ENCODE assay signal across 8 cellular contexts in the genomic region with DNA sequence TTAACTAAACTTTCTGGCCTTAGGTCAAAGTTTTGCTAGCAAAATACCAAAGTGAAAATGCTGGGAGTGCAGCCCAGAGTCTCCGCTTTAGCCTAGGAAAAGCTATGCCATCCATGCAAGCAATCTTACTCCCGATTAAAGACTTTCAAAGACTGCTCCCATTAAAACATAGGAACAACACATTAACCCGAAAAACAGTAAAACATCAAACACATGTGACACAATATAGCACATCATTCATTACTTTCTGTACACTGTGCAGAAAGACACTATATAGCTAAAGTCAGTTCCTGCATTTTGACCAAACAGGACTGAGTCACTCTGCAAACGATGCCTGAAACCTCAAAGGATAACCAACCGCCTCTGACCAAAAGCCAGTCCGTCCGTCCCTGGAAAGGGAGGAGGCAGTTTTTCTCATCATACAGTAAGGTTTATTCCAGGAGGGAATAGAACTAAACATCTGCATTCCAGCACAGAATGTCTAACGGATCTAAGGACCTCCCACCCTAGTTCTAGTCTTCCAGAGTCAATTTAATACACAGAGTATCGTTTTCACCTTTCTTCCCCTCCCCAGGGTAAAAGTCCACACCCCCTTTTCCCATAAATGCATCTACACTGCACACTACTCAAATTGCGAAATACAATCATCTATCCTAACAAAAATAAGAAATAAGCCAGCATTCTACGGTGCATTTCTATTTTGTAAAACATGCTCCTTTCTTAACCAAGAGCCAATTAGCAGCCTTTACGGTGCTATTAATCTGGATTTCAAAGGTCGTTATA. TPM values are rescaled to one million over a fixed set of nuclear protein-coding genes. Genes with fewer than 3 reads are reported as not detected.
A peak's percentile ranks its signal among the peaks of the same experiment; 100 is the strongest.
DNase-seq lines count a peak whose midpoint lies in the region; ATAC-seq and TF ChIP-seq lines count a peak whose summit lies in the region.

No MANE protein-coding gene starts in this region.

- intact Hi-C loops in sciatic nerve (cut with DNase I) = no loop called here

- peaks cover 33 to 58% (median 47%) of the 10 kb centered on the region in 11 experiments; a peak in 21 of 22 replicates for H4K20me1 ChIP-seq in BLaER1 treated with 17β-estradiol and CSF1 and Interleukin-3, amounts not matched to agents 10 nM and 100 nM
- no peaks in the 10 kb centered on the region for H4K20me1 ChIP-seq in H9 (ENCODE audit: control insufficient read depth, insufficient read depth, insufficient read length)

- TF ChIP-seq CTCF in H9 (conservative IDR thresholded peaks at IDR 0.05) = no peak
- no peak for TF ChIP-seq CTCF in neural crest cell (conservative IDR thresholded peaks at IDR 0.05)

- no peak overlapping the region for H2AK5ac ChIP-seq in H9 (ENCODE audit: insufficient read length, low read length)

- peak overlapping the region in 10 of 11 experiments; percentile 94 to 98 (median 96); a peak in 21 of 22 replicates for H3K27ac ChIP-seq in BLaER1 treated with 17β-estradiol and CSF1 and Interleukin-3, amounts not matched to agents 10 nM and 100 nM
- H3K27ac ChIP-seq in H9 (ENCODE audit: insufficient read length, low read depth, low read length) = no peak overlapping the region

- H3K27me3 Mint-ChIP-seq in H9 (ENCODE audit: low read depth) = no peaks in the 10 kb centered on the region; the same call in 1 of the 2 replicates
- H3K27me3 Mint-ChIP-seq in neural crest cell (ENCODE audit: low read depth) = no peaks in the 10 kb centered on the region

- H3K4me1 Mint-ChIP-seq in H9 (peaks cover 29 to 39% of the 10 kb centered on the region in 2 experiments), neural crest cell (peaks cover 65% of the 10 kb centered on the region)

- H4K91ac ChIP-seq in H9 (ENCODE audit: insufficient read length, low read depth, low read length) = no peak overlapping the region

- no peak for DNase-seq in H9
- no peak for DNase-seq in neural crest cell (ENCODE audit: low read depth, low spot score)
- DNase-seq in central memory CD4-positive, alpha-beta T cell = no peak
- no peak for DNase-seq in sciatic nerve (ENCODE audit: low spot score)

- H2BK15ac ChIP-seq in H9 (ENCODE audit: low read depth, low read length) = no peak overlapping the region

- H3K56ac ChIP-seq in H9 (ENCODE audit: insufficient read length, low read depth, low read length) = no peak overlapping the region

- no peaks in the 10 kb centered on the region for H3K27me3 ChIP-seq in BLaER1 treated with 17β-estradiol and CSF1 and Interleukin-3, amounts not matched to agents 10 nM and 100 nM
- no peaks in the 10 kb centered on the region for H3K27me3 ChIP-seq in H9 (ENCODE audit: insufficient read depth, low read length)

- H2BK20ac ChIP-seq in H9 (ENCODE audit: low read depth, low read length, poor library complexity, severe bottlenecking) = peak overlapping the region; percentile 34

- H3K14ac ChIP-seq in H9 (ENCODE audit: insufficient read depth, low read length) = no peak overlapping the region

- H3K36me3 Mint-ChIP-seq in H9 (ENCODE audit: insufficient read depth in 1 of 3, low read depth in 3 of 3) (peaks cover 0 to 7% (median 3%) of the 10 kb centered on the region in 3 experiments; a peak in 4 of 7 replicates), neural crest cell (ENCODE audit: low read depth) (peaks cover 2% of the 10 kb centered on the region)

- H3K4me3 ChIP-seq in BLaER1 treated with 17β-estradiol and CSF1 and Interleukin-3, amounts not matched to agents 10 nM and 100 nM = peak overlapping the region; percentile 81 to 100 (median 96)

- no peak overlapping the region for H3K18ac ChIP-seq in H9 (ENCODE audit: insufficient read length, low read depth, low read length)

- no CpG with 5 or more reads among the region's 13 CpGs for WGBS in H9 (ENCODE audit: extremely low coverage, insufficient read length, low lambda C conversion rate)

- H3K23me2 ChIP-seq in H9 (ENCODE audit: insufficient read length, low read depth, low read length, poor library complexity, severe bottlenecking) = peaks cover 19% of the 10 kb centered on the region

- H2BK5ac ChIP-seq in H9 (ENCODE audit: insufficient read length, low read length) = no peak overlapping the region

- no peak overlapping the region; a peak in 2 of 7 replicates for H3K27ac Mint-ChIP-seq in H9
- peak overlapping the region; percentile 79 for H3K27ac Mint-ChIP-seq in neural crest cell (ENCODE audit: unreplicated experiment)

- H3T11ph ChIP-seq in H9 (ENCODE audit: low read length) = no peak overlapping the region

- H3K4me2 ChIP-seq in BLaER1 treated with 17β-estradiol and CSF1 and Interleukin-3, amounts not matched to agents 10 nM and 100 nM = peak overlapping the region; percentile 84 to 99 (median 90)
- H3K4me2 ChIP-seq in H9 (ENCODE audit: insufficient read depth, insufficient read length, low read length) = peak overlapping the region; percentile 85

- no peak overlapping the region for H4K8ac ChIP-seq in H9 (replicated peaks; ENCODE audit: insufficient read length, low read depth, low read length)

- peak overlapping the region; percentile 95 to 99 for H3K4me3 Mint-ChIP-seq in H9
- H3K4me3 Mint-ChIP-seq in neural crest cell = peak overlapping the region; percentile 98

- peaks cover 0 to 16% (median 9%) of the 10 kb centered on the region in 11 experiments; a peak in 17 of 22 replicates for H3K36me3 ChIP-seq in BLaER1 treated with 17β-estradiol and CSF1 and Interleukin-3, amounts not matched to agents 10 nM and 100 nM

- H3K23ac ChIP-seq in H9 (ENCODE audit: insufficient read length, low read depth, low read length) = no peak overlapping the region

- peaks cover 8 to 48% (median 37%) of the 10 kb centered on the region in 10 experiments for H3K4me1 ChIP-seq in BLaER1 treated with 17β-estradiol and CSF1 and Interleukin-3, amounts not matched to agents 10 nM and 100 nM
- peaks cover 6% of the 10 kb centered on the region for H3K4me1 ChIP-seq in H9 (ENCODE audit: insufficient read depth, low read length)

- H2BK120ac ChIP-seq in H9 (ENCODE audit: low read depth, low read length, poor library complexity, severe bottlenecking) = no peak overlapping the region

- no peak overlapping the region for H3K4ac ChIP-seq in H9 (ENCODE audit: low read depth, low read length)

- H2BK12ac ChIP-seq in H9 (ENCODE audit: insufficient read length, low read depth, low read length) = no peak overlapping the region

- peak; percentile 67 for ATAC-seq in SK-N-SH treated with all-trans-retinoic acid at 6 μM for 48 hours
- ATAC-seq in esophagus mucosa = peak; percentile 48
- ATAC-seq in sciatic nerve = no peak
- ATAC-seq in HG03097 (IDR thresholded peaks at IDR 0.05; ENCODE audit: low FRiP score, unreplicated experiment) = no peak

- H3K79me1 ChIP-seq in H9 (ENCODE audit: insufficient read depth, low read depth, low read length, poor library complexity, severe bottlenecking) = no peaks in the 10 kb centered on the region

- peaks cover 23% of the 10 kb centered on the region for H3K79me2 ChIP-seq in H9 (ENCODE audit: insufficient read depth, low read length)

- no peak overlapping the region for H4K5ac ChIP-seq in H9 (ENCODE audit: insufficient read length, low read depth, low read length)

- no peak overlapping the region for H2AFZ ChIP-seq in H9 (ENCODE audit: low read length)

- H3K9me3 ChIP-seq in BLaER1 treated with 17β-estradiol and CSF1 and Interleukin-3, amounts not matched to agents 10 nM and 100 nM (replicated peaks in 1 of 11) = peaks cover 0 to 12% (median 9%) of the 10 kb centered on the region in 11 experiments; a peak in 18 of 22 replicates
- H3K9me3 ChIP-seq in H9 (ENCODE audit: control insufficient read depth, low read depth, low read length) = no peaks in the 10 kb centered on the region

- H3K9ac ChIP-seq in BLaER1 treated with 17β-estradiol and CSF1 and Interleukin-3, amounts not matched to agents 10 nM and 100 nM = peak overlapping the region; percentile 95 to 98 (median 96)
- peak overlapping the region; percentile 65 for H3K9ac ChIP-seq in H9 (ENCODE audit: extremely low read depth, insufficient read length, low read length)

- H3K9me3 Mint-ChIP-seq in H9 (peaks cover 2 to 6% of the 10 kb centered on the region in 2 experiments; a peak in 3 of 5 replicates), neural crest cell (no peaks in the 10 kb centered on the region)

TF ChIP-seq in SK-N-SH treated with all-trans-retinoic acid at 6 μM for 48 hours, 23 proteins besides CTCF, POLR2A, EP300 and RAD21:
- no peak for TF ChIP-seq POU6F1 (CRISPR knock-in tag; IDR thresholded peaks at IDR 0.05; ENCODE audit: borderline replicate concordance, low read depth)
- TF ChIP-seq, protein P1, sequence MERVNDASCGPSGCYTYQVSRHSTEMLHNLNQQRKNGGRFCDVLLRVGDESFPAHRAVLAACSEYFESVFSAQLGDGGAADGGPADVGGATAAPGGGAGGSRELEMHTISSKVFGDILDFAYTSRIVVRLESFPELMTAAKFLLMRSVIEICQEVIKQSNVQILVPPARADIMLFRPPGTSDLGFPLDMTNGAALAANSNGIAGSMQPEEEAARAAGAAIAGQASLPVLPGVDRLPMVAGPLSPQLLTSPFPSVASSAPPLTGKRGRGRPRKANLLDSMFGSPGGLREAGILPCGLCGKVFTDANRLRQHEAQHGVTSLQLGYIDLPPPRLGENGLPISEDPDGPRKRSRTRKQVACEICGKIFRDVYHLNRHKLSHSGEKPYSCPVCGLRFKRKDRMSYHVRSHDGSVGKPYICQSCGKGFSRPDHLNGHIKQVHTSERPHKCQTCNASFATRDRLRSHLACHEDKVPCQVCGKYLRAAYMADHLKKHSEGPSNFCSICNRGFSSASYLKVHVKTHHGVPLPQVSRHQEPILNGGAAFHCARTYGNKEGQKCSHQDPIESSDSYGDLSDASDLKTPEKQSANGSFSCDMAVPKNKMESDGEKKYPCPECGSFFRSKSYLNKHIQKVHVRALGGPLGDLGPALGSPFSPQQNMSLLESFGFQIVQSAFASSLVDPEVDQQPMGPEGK (CRISPR knock-in tag; IDR thresholded peaks at IDR 0.05; ENCODE audit: borderline replicate concordance) = peak; percentile 53; the same call in 1 of the 2 replicates

RNA-seq across cellular contexts. Expression of gene ROCK2, which starts 1.7 kb away (rescaled TPM):
- 33.2 and 35.1 TPM in 2 replicates for total RNA-seq in H9 (2021)
- 14.4 TPM for total RNA-seq in esophagus mucosa
- total RNA-seq in neural crest cell = 47.2 and 53.7 TPM in 2 replicates
- 91.6 TPM for total RNA-seq in sciatic nerve

Comparison
In these comparisons a context has a peak if more than half of its experiments do, and no peak if none do; other contexts are left out.
1. ATAC-seq: peak in SK-N-SH treated with all-trans-retinoic acid at 6 μM for 48 hours (single experiment) and esophagus mucosa (single experiment); none in sciatic nerve (single experiment) and HG03097 (single experiment).